Comparison of ENCODE assay signal across 16 cellular contexts in the genomic region with DNA sequence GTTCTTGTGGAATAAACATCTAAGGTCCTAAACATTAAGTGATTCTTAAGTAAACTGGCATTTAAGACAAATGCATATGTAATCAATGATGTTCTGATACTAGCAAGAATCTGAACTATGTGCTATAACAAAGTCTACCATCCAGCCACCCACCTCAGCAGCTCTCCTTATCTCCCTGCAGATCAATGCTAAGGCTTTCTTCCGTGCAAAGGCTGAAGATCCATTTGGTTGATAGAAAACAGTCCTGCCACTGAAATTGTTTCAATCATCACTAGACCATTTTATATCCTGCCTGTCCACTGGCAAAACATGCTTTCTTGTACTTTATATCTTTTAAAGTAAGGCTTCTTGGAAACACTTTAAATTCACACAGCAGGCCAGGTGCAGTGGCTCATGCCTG. TPM values are rescaled to one million over a fixed set of nuclear protein-coding genes. Genes with fewer than 3 reads are reported as not detected.
"Had no signal": no experiment of that assay in that cellular context is flagged by ENCODE, and none has a peak within 500 bp of the region (broad histone marks: within the 10 kb centered on the region; RNA-seq: fewer than 3 reads in every experiment).

No MANE protein-coding gene starts in this region.

- ATAC-seq: activated naive CD8-positive, alpha-beta T cell treated with anti-CD3 and anti-CD28 coated beads, Interleukin-2, amount 50 U/mL, for 24 hours; activated T-cell treated with anti-CD3 and anti-CD28 coated beads, Interleukin-2, amount 50 U/mL, for 4 hours; left colon; psoas muscle; right lobe of liver had no signal

- H3K4me3 Mint-ChIP-seq: activated naive CD8-positive, alpha-beta T cell treated with anti-CD3 and anti-CD28 coated beads, Interleukin-2, amount 50 U/mL, for 24 hours; activated T-cell treated with anti-CD3 and anti-CD28 coated beads, Interleukin-2, amount 50 U/mL, for 4 hours; nephron; type B pancreatic cell had no signal

- H3K27ac Mint-ChIP-seq: activated naive CD8-positive, alpha-beta T cell treated with anti-CD3 and anti-CD28 coated beads, Interleukin-2, amount 50 U/mL, for 24 hours; nephron; type B pancreatic cell had no signal

- H3K4me3 ChIP-seq: ascending aorta, esophagus squamous epithelium, psoas muscle, right lobe of liver, spleen had no signal

- H3K4me1 ChIP-seq: ascending aorta, esophagus squamous epithelium, psoas muscle, right lobe of liver, spleen had no signal

- H3K27me3 Mint-ChIP-seq: activated naive CD8-positive, alpha-beta T cell treated with anti-CD3 and anti-CD28 coated beads, Interleukin-2, amount 50 U/mL, for 24 hours had no signal

- H3K36me3 ChIP-seq: ascending aorta, esophagus squamous epithelium, right lobe of liver, spleen had no signal

- H3K27ac ChIP-seq: ascending aorta, esophagus squamous epithelium, psoas muscle, right lobe of liver, spleen had no signal

- H3K27me3 ChIP-seq: ascending aorta, esophagus squamous epithelium, right lobe of liver, spleen had no signal

- H3K4me1 Mint-ChIP-seq: nephron had no signal

- H3K36me3 Mint-ChIP-seq: type B pancreatic cell had no signal

- H3K9me3 Mint-ChIP-seq: activated naive CD8-positive, alpha-beta T cell treated with anti-CD3 and anti-CD28 coated beads, Interleukin-2, amount 50 U/mL, for 24 hours; activated T-cell treated with anti-CD3 and anti-CD28 coated beads, Interleukin-2, amount 50 U/mL, for 4 hours; nephron; type B pancreatic cell had no signal

- H3K9me3 ChIP-seq: ascending aorta, esophagus squamous epithelium, psoas muscle, right lobe of liver, spleen had no signal

- FAIRE-seq: bronchial epithelial cell had no signal

- DNase-seq: activated CD4-positive, CD25-positive, alpha-beta regulatory T cell treated with anti-CD3 and anti-CD28 coated beads, Interleukin-2, amount 50 U/mL, for 72 hours; activated naive CD8-positive, alpha-beta T cell treated with anti-CD3 and anti-CD28 coated beads, Interleukin-2, amount 50 U/mL, for 24 hours; activated T-cell treated with anti-CD3 and anti-CD28 coated beads, Interleukin-2, amount 50 U/mL, for 4 hours; esophagus squamous epithelium; foreskin fibroblast; left colon; occipital lobe; psoas muscle; right lobe of liver; spleen; stimulated activated CD4-positive, alpha-beta T cell treated with anti-CD3 and anti-CD28 coated beads, Interleukin-1b, Interleukin-23, amount 100 ng/mL, for 48 hours; stimulated activated naive CD4-positive, alpha-beta T cell treated with Interleukin-2 at 50 U/mL for 16 hours had no signal

RNA-seq across cellular contexts. Expression of a gene that starts 6.3 kb away (rescaled TPM):
- total RNA-seq: ascending aorta, left colon, right lobe of liver had no signal
